Comparison of ENCODE assay signal across 1 cellular context in the genomic region with DNA sequence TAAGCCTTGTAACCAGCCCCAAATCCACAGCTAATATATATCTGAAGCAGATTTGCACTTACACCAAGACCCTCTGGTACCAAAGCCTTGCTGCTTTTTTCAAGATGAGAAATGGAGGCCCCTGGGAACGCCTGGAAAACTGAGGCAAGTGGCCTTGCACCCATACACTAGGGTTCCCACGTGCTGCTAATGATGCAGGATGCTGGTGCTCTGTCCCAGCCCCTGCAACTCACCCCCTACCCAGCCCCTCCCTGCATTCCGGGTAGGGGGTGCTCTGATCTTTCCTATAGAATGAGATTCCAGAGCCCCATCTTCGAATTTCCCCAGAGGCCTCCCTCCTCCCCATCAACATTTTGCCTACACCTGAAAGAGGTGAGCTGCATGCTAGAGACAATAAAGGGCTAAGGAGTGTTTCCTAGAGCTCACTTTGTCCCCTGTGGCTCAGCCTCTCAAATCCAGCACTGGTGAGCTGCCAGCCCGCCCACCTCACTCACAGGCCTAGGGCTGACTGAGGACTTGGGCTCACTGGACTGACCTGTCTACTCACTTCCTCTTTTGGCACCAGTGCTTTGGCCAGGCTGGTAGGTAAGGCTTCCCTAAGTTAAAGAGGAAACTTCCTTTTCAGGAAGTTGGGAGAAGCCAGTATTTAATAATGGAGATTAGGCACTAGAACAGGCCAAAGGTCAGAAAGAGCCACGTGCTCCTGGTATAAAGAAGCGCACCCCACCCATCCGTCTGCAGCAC.
TF ChIP-seq lines count a peak whose summit lies in the region.

No MANE protein-coding gene starts in this region.

TF ChIP-seq in GM23338, 12 proteins besides CTCF, POLR2A, EP300 and RAD21:
- TF ChIP-seq EZH2phosphoT487 (IDR thresholded peaks at IDR 0.05; ENCODE audit: unreplicated experiment) (no peak), ZNF114 (CRISPR knock-in tag; IDR thresholded peaks at IDR 0.05) (no peak), POLR2AphosphoS5 (IDR thresholded peaks at IDR 0.05; ENCODE audit: low read depth) (no peak), STAT1 (IDR thresholded peaks at IDR 0.05; ENCODE audit: unreplicated experiment) (no peak), CREB1 (CRISPR knock-in tag; IDR thresholded peaks at IDR 0.05; ENCODE audit: low read depth) (no peak), JUNB (IDR thresholded peaks at IDR 0.05; ENCODE audit: unreplicated experiment) (no peak), NANOG (IDR thresholded peaks at IDR 0.05; ENCODE audit: borderline replicate concordance) (no peak), EZH2 (IDR thresholded peaks at IDR 0.05; ENCODE audit: low read depth, unreplicated experiment) (no peak), ZNF331 (CRISPR knock-in tag; IDR thresholded peaks at IDR 0.05; ENCODE audit: low read depth) (no peak)
- TF ChIP-seq, protein P1, sequence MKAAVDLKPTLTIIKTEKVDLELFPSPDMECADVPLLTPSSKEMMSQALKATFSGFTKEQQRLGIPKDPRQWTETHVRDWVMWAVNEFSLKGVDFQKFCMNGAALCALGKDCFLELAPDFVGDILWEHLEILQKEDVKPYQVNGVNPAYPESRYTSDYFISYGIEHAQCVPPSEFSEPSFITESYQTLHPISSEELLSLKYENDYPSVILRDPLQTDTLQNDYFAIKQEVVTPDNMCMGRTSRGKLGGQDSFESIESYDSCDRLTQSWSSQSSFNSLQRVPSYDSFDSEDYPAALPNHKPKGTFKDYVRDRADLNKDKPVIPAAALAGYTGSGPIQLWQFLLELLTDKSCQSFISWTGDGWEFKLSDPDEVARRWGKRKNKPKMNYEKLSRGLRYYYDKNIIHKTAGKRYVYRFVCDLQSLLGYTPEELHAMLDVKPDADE (IDR thresholded peaks at IDR 0.05), result no peak
- TF ChIP-seq, protein P2, sequence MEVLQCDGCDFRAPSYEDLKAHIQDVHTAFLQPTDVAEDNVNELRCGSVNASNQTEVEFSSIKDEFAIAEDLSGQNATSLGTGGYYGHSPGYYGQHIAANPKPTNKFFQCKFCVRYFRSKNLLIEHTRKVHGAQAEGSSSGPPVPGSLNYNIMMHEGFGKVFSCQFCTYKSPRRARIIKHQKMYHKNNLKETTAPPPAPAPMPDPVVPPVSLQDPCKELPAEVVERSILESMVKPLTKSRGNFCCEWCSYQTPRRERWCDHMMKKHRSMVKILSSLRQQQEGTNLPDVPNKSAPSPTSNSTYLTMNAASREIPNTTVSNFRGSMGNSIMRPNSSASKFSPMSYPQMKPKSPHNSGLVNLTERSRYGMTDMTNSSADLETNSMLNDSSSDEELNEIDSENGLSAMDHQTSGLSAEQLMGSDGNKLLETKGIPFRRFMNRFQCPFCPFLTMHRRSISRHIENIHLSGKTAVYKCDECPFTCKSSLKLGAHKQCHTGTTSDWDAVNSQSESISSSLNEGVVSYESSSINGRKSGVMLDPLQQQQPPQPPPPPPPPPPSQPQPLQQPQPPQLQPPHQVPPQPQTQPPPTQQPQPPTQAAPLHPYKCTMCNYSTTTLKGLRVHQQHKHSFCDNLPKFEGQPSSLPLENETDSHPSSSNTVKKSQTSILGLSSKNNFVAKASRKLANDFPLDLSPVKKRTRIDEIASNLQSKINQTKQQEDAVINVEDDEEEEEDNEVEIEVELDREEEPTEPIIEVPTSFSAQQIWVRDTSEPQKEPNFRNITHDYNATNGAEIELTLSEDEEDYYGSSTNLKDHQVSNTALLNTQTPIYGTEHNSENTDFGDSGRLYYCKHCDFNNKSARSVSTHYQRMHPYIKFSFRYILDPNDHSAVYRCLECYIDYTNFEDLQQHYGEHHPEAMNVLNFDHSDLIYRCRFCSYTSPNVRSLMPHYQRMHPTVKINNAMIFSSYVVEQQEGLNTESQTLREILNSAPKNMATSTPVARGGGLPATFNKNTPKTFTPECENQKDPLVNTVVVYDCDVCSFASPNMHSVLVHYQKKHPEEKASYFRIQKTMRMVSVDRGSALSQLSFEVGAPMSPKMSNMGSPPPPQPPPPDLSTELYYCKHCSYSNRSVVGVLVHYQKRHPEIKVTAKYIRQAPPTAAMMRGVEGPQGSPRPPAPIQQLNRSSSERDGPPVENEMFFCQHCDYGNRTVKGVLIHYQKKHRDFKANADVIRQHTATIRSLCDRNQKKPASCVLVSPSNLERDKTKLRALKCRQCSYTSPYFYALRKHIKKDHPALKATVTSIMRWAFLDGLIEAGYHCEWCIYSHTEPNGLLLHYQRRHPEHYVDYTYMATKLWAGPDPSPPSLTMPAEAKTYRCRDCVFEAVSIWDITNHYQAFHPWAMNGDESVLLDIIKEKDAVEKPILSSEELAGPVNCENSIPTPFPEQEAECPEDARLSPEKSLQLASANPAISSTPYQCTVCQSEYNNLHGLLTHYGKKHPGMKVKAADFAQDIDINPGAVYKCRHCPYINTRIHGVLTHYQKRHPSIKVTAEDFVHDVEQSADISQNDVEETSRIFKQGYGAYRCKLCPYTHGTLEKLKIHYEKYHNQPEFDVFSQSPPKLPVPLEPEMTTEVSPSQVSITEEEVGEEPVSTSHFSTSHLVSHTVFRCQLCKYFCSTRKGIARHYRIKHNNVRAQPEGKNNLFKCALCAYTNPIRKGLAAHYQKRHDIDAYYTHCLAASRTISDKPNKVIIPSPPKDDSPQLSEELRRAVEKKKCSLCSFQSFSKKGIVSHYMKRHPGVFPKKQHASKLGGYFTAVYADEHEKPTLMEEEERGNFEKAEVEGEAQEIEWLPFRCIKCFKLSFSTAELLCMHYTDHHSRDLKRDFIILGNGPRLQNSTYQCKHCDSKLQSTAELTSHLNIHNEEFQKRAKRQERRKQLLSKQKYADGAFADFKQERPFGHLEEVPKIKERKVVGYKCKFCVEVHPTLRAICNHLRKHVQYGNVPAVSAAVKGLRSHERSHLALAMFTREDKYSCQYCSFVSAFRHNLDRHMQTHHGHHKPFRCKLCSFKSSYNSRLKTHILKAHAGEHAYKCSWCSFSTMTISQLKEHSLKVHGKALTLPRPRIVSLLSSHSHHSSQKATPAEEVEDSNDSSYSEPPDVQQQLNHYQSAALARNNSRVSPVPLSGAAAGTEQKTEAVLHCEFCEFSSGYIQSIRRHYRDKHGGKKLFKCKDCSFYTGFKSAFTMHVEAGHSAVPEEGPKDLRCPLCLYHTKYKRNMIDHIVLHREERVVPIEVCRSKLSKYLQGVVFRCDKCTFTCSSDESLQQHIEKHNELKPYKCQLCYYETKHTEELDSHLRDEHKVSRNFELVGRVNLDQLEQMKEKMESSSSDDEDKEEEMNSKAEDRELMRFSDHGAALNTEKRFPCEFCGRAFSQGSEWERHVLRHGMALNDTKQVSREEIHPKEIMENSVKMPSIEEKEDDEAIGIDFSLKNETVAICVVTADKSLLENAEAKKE (CRISPR knock-in tag; IDR thresholded peaks at IDR 0.05), result no peak
